1 cellular context compared by ENCODE assay signal in the genomic region with DNA sequence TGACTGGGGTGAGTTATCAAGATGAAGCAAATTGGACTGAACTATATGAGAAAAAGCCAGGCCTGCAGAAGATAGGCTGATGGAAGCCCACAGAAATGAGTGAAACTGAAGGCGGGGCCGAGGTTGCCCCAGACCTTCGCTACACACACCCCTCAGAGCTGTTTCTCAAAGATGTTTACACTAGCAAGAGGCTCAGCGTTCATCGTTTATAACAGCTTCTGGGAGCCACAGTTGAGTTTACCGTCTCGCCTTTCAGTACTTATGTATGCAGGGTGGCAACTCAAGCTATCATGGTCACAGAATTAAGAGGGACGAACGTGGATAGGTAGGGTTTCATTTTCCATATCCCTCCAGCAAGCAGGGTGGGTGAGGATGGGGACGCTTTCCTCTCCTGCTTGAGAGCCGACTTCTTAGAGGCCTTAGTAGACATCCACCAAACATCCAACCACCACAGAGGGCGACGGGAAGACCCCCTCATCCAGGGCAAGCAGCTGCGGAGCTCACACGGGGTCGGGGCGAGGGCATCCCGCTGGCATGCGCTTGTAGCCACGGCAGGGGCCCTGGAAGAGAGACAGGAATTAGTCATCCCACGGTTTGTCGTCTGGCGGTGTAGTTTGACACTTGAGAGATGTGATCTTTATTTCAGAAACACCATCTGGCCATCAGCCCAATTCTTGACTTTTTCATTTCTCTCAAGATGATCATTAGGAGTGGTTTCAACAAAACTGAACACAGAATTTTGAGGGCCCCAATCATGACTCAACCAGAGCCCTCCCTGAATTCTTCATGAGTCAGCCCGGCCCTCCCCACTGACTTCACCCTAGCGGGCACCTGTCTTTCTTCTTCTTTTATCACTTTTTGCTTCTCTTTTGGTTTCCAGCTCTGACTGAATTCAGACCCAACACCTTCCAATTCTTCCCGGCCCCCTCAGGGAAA.
A peak's percentile ranks its signal among the peaks of the same experiment; 100 is the strongest.
TF ChIP-seq lines count a peak whose summit lies in the region.

No MANE protein-coding gene starts in this region.

TF ChIP-seq in HEK293, 187 proteins besides CTCF, POLR2A, EP300 and RAD21 (continued from another document and continues in another):
- TF ChIP-seq, protein P1, sequence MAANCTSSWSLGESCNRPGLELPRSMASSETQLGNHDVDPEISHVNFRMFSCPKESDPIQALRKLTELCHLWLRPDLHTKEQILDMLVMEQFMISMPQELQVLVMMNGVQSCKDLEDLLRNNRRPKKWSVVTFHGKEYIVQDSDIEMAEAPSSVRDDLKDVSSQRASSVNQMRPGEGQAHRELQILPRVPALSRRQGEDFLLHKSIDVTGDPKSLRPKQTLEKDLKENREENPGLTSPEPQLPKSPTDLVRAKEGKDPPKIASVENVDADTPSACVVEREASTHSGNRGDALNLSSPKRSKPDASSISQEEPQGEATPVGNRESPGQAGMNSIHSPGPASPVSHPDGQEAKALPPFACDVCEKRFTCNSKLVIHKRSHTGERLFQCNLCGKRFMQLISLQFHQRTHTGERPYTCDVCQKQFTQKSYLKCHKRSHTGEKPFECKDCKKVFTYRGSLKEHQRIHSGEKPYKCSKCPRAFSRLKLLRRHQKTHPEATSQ (tag by site-specific recombination; IDR thresholded peaks at IDR 0.05), result no peak
- no peak for TF ChIP-seq ZNF248 (tag by site-specific recombination; IDR thresholded peaks at IDR 0.05)
- no peak for TF ChIP-seq ZBTB48 (tag by site-specific recombination; IDR thresholded peaks at IDR 0.05)
- TF ChIP-seq BCL11A (tag by site-specific recombination; IDR thresholded peaks at IDR 0.05; ENCODE audit: low read depth), result no peak
- TF ChIP-seq KLF1 (tag by site-specific recombination; IDR thresholded peaks at IDR 0.05), result peak; percentile 44
- TF ChIP-seq SCRT1 (tag by site-specific recombination; IDR thresholded peaks at IDR 0.05; ENCODE audit: borderline replicate concordance), result no peak
- TF ChIP-seq ZNF391 (tag by site-specific recombination; IDR thresholded peaks at IDR 0.05; ENCODE audit: borderline replicate concordance, low read depth), result no peak
- no peak for TF ChIP-seq ZNF621 (tag by site-specific recombination; IDR thresholded peaks at IDR 0.05)
- no peak for TF ChIP-seq ZNF175 (tag by site-specific recombination; IDR thresholded peaks at IDR 0.05)
- no peak; the same call in 1 of the 2 replicates for TF ChIP-seq ZNF843 (tag by site-specific recombination; IDR thresholded peaks at IDR 0.05)
- no peak for TF ChIP-seq ZNF521 (tag by site-specific recombination; IDR thresholded peaks at IDR 0.05)
- TF ChIP-seq, protein P2, sequence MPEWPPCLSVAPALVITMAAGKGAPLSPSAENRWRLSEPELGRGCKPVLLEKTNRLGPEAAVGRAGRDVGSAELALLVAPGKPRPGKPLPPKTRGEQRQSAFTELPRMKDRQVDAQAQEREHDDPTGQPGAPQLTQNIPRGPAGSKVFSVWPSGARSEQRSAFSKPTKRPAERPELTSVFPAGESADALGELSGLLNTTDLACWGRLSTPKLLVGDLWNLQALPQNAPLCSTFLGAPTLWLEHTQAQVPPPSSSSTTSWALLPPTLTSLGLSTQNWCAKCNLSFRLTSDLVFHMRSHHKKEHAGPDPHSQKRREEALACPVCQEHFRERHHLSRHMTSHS (tag by site-specific recombination; IDR thresholded peaks at IDR 0.05), result no peak
- no peak for TF ChIP-seq ZNF121 (tag by site-specific recombination; IDR thresholded peaks at IDR 0.05)
- no peak for TF ChIP-seq ZNF174 (tag by site-specific recombination; IDR thresholded peaks at IDR 0.05)
- TF ChIP-seq ZBTB8A (tag by site-specific recombination; IDR thresholded peaks at IDR 0.05), result 0 out of 2 replicates have a peak, but pooled peaks have one; percentile 23
- no peak for TF ChIP-seq ZNF146 (tag by site-specific recombination; IDR thresholded peaks at IDR 0.05)
- no peak for TF ChIP-seq REPIN1 (tag by site-specific recombination; IDR thresholded peaks at IDR 0.05; ENCODE audit: low read depth)
- no peak for TF ChIP-seq OSR2 (tag by site-specific recombination; IDR thresholded peaks at IDR 0.05)
- no peak for TF ChIP-seq ZNF274 (IDR thresholded peaks at IDR 0.05; ENCODE audit: low read length)
- no peak for TF ChIP-seq ZNF274 (tag by site-specific recombination; IDR thresholded peaks at IDR 0.05; ENCODE audit: borderline replicate concordance)
- TF ChIP-seq ZBTB17 (tag by site-specific recombination; IDR thresholded peaks at IDR 0.05), result 0 out of 2 replicates have a peak, but pooled peaks have one; percentile 44
- TF ChIP-seq ZFP37 (tag by site-specific recombination; IDR thresholded peaks at IDR 0.05), result 0 out of 2 replicates have a peak, but pooled peaks have one; percentile 49
- TF ChIP-seq ZBTB21 (tag by site-specific recombination; IDR thresholded peaks at IDR 0.05), result no peak
- no peak for TF ChIP-seq REST (tag by site-specific recombination; IDR thresholded peaks at IDR 0.05)
- peak; percentile 49; the same call in 1 of the 2 replicates for TF ChIP-seq ZNF600 (tag by site-specific recombination; IDR thresholded peaks at IDR 0.05)
- TF ChIP-seq, protein P3, sequence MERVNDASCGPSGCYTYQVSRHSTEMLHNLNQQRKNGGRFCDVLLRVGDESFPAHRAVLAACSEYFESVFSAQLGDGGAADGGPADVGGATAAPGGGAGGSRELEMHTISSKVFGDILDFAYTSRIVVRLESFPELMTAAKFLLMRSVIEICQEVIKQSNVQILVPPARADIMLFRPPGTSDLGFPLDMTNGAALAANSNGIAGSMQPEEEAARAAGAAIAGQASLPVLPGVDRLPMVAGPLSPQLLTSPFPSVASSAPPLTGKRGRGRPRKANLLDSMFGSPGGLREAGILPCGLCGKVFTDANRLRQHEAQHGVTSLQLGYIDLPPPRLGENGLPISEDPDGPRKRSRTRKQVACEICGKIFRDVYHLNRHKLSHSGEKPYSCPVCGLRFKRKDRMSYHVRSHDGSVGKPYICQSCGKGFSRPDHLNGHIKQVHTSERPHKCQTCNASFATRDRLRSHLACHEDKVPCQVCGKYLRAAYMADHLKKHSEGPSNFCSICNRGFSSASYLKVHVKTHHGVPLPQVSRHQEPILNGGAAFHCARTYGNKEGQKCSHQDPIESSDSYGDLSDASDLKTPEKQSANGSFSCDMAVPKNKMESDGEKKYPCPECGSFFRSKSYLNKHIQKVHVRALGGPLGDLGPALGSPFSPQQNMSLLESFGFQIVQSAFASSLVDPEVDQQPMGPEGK (tag by site-specific recombination; IDR thresholded peaks at IDR 0.05), result peak; percentile 61
- no peak for TF ChIP-seq ZNF510 (tag by site-specific recombination; IDR thresholded peaks at IDR 0.05; ENCODE audit: insufficient replicate concordance)
- no peak for TF ChIP-seq ELK4 (IDR thresholded peaks at IDR 0.05; ENCODE audit: borderline replicate concordance, low read depth, low read length)
- TF ChIP-seq GLIS2 (tag by site-specific recombination; IDR thresholded peaks at IDR 0.05), result peak; percentile 73
- no peak; the same call in 1 of the 2 replicates for TF ChIP-seq IKZF3 (tag by site-specific recombination; IDR thresholded peaks at IDR 0.05)
- TF ChIP-seq FEZF1 (tag by site-specific recombination; IDR thresholded peaks at IDR 0.05), result 0 out of 2 replicates have a peak, but pooled peaks have one; percentile 21
- TF ChIP-seq, protein P4, sequence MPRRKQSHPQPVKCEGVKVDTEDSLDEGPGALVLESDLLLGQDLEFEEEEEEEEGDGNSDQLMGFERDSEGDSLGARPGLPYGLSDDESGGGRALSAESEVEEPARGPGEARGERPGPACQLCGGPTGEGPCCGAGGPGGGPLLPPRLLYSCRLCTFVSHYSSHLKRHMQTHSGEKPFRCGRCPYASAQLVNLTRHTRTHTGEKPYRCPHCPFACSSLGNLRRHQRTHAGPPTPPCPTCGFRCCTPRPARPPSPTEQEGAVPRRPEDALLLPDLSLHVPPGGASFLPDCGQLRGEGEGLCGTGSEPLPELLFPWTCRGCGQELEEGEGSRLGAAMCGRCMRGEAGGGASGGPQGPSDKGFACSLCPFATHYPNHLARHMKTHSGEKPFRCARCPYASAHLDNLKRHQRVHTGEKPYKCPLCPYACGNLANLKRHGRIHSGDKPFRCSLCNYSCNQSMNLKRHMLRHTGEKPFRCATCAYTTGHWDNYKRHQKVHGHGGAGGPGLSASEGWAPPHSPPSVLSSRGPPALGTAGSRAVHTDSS (tag by site-specific recombination; IDR thresholded peaks at IDR 0.05), result no peak
- TF ChIP-seq ZNF837 (tag by site-specific recombination; IDR thresholded peaks at IDR 0.05), result no peak
- TF ChIP-seq, protein P5, sequence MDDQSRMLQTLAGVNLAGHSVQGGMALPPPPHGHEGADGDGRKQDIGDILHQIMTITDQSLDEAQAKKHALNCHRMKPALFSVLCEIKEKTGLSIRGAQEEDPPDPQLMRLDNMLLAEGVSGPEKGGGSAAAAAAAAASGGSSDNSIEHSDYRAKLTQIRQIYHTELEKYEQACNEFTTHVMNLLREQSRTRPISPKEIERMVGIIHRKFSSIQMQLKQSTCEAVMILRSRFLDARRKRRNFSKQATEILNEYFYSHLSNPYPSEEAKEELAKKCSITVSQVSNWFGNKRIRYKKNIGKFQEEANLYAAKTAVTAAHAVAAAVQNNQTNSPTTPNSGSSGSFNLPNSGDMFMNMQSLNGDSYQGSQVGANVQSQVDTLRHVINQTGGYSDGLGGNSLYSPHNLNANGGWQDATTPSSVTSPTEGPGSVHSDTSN (CRISPR knock-in tag; IDR thresholded peaks at IDR 0.05), result no peak
- TF ChIP-seq GLI2 (tag by site-specific recombination; IDR thresholded peaks at IDR 0.05; ENCODE audit: borderline replicate concordance, low read depth), result no peak
- TF ChIP-seq ZNF302 (tag by site-specific recombination; IDR thresholded peaks at IDR 0.05; ENCODE audit: low read depth), result no peak
- TF ChIP-seq, protein P6, sequence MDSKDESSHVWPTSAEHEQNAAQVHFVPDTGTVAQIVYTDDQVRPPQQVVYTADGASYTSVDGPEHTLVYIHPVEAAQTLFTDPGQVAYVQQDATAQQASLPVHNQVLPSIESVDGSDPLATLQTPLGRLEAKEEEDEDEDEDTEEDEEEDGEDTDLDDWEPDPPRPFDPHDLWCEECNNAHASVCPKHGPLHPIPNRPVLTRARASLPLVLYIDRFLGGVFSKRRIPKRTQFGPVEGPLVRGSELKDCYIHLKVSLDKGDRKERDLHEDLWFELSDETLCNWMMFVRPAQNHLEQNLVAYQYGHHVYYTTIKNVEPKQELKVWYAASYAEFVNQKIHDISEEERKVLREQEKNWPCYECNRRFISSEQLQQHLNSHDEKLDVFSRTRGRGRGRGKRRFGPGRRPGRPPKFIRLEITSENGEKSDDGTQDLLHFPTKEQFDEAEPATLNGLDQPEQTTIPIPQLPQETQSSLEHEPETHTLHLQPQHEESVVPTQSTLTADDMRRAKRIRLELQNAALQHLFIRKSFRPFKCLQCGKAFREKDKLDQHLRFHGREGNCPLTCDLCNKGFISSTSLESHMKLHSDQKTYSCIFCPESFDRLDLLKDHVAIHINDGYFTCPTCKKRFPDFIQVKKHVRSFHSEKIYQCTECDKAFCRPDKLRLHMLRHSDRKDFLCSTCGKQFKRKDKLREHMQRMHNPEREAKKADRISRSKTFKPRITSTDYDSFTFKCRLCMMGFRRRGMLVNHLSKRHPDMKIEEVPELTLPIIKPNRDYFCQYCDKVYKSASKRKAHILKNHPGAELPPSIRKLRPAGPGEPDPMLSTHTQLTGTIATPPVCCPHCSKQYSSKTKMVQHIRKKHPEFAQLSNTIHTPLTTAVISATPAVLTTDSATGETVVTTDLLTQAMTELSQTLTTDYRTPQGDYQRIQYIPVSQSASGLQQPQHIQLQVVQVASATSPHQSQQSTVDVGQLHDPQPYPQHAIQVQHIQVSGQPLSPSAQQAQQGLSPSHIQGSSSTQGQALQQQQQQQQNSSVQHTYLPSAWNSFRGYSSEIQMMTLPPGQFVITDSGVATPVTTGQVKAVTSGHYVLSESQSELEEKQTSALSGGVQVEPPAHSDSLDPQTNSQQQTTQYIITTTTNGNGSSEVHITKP (tag by site-specific recombination; IDR thresholded peaks at IDR 0.05), result peak; percentile 93
- TF ChIP-seq ZNF529 (tag by site-specific recombination; IDR thresholded peaks at IDR 0.05; ENCODE audit: insufficient replicate concordance), result no peak
- no peak for TF ChIP-seq ZNF37A (tag by site-specific recombination; IDR thresholded peaks at IDR 0.05)
- TF ChIP-seq ZBTB26 (tag by site-specific recombination; optimal IDR thresholded peaks at IDR 0.05), result no peak
